ENCODE assay signal across 1 cellular context in the genomic region with DNA sequence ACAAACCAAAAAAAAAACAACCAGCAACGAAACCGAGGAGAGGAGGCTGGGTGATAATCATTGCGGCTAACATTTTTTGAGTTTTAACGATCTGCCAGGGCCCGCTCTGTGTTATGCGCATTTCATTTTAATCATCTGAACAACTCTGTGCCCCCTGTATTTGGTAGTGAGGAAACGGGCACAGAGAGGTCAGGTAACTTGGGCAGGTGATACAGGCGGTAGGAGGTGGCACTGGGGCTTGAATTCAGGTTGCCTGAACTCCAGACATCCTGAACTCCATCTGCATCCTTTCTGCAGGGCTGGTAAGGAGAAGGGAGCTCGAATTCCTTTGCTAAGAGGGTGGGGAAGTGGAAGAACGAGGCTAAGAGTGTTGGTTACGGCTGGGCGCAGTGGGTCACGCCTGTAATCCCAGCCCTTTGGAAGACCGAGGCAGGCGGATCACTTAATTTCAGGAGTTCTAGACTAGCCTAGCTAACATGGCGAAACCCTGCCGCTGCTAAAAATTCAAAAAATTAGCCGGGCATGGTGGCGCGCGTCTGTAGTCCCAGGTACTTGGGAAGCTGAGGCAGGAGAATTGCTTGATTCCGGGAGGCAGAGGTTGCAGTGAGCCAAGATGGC.
TF ChIP-seq lines count a peak whose summit lies in the region.

No MANE protein-coding gene starts in this region.

TF ChIP-seq in endothelial cell of umbilical vein, 7 proteins besides CTCF, POLR2A, EP300 and RAD21:
- TF ChIP-seq EZH2 (IDR thresholded peaks at IDR 0.05; ENCODE audit: borderline replicate concordance, low read depth, low read length, severe bottlenecking) (no peak), POLR2AphosphoS5 (IDR thresholded peaks at IDR 0.05; ENCODE audit: insufficient read depth, low read depth, low read length) (no peak), MYC (IDR thresholded peaks at IDR 0.05; ENCODE audit: low read depth, low read length) (no peak), FOS (IDR thresholded peaks at IDR 0.05; ENCODE audit: borderline replicate concordance, insufficient read depth, low read length) (no peak), JUN (IDR thresholded peaks at IDR 0.05; ENCODE audit: borderline replicate concordance, insufficient read depth, insufficient read length, low read depth) (no peak), GATA2 (IDR thresholded peaks at IDR 0.05; ENCODE audit: insufficient read depth, insufficient read length, low read depth, low read length) (no peak)
- TF ChIP-seq, protein P1, sequence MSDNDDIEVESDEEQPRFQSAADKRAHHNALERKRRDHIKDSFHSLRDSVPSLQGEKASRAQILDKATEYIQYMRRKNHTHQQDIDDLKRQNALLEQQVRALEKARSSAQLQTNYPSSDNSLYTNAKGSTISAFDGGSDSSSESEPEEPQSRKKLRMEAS (IDR thresholded peaks at IDR 0.05; ENCODE audit: insufficient read depth, insufficient read length) = no peak
